Comparison of ENCODE assay signal across 12 cellular contexts in genomic region chr6:156912431-156912830, GRCh38.
DNase-seq lines count a peak whose midpoint lies in the region; ATAC-seq, FAIRE-seq and TF ChIP-seq lines count a peak whose summit lies in the region.
"Had no signal": no experiment of that assay in that cellular context is flagged by ENCODE, and none has a peak within 500 bp of the region (broad histone marks: within the 10 kb centered on the region; RNA-seq: fewer than 3 reads in every experiment).

No MANE protein-coding gene starts in this region.

- peak overlapping the region; percentile 11 to 50 for H3K27ac Mint-ChIP-seq in activated naive CD4-positive, alpha-beta T cell treated with anti-CD3 and anti-CD28 coated beads, Interleukin-2, amount 50 U/mL, for 72 hours
- peak overlapping the region; percentile 7 for H3K27ac Mint-ChIP-seq in stimulated activated effector memory CD8-positive, alpha-beta T cell treated with anti-CD3 and anti-CD28 coated beads, Interleukin-12 subunit alpha, Interleukin-12 subunit beta, amount 100 ng/mL, for 72 hours

- H3K27ac ChIP-seq in K562 (ENCODE audit: extremely low read depth, low read depth, low read length) = no peak overlapping the region
- H3K27ac ChIP-seq: right atrium auricular region, thyroid gland had no signal

- in situ Hi-C loops in K562 (cut with MboI) = no loop called here

- H4K20me1 ChIP-seq in K562 (replicated peaks; ENCODE audit: control insufficient read depth, insufficient read depth, low read length) = peaks cover 7% of the 10 kb centered on the region

- no peak for TF ChIP-seq RAD21 in K562 (CRISPR knock-in tag; conservative IDR thresholded peaks at IDR 0.05 in 1 of 2, IDR thresholded peaks at IDR 0.05 in 1 of 2)

- peak; percentile 58 for FAIRE-seq in K562 (lab: Jason Lieb, UNC)

- H3K9me3 Mint-ChIP-seq in activated naive CD4-positive, alpha-beta T cell treated with anti-CD3 and anti-CD28 coated beads, Interleukin-2, amount 50 U/mL, for 72 hours = no peaks in the 10 kb centered on the region
- H3K9me3 Mint-ChIP-seq in stimulated activated effector memory CD8-positive, alpha-beta T cell treated with anti-CD3 and anti-CD28 coated beads, Interleukin-12 subunit alpha, Interleukin-12 subunit beta, amount 100 ng/mL, for 72 hours = no peaks in the 10 kb centered on the region

- H3K9me1 ChIP-seq in K562 (ENCODE audit: control insufficient read depth, insufficient read depth, low read length) = no peaks in the 10 kb centered on the region

- no peak overlapping the region for H3K4me3 Mint-ChIP-seq in stimulated activated effector memory CD8-positive, alpha-beta T cell treated with anti-CD3 and anti-CD28 coated beads, Interleukin-12 subunit alpha, Interleukin-12 subunit beta, amount 100 ng/mL, for 72 hours

- no peak overlapping the region; the same call in 1 of the 2 replicates for H3K4me2 ChIP-seq in K562 (ENCODE audit: insufficient read depth, low read length)

- peaks cover 13% of the 10 kb centered on the region; the same call in 1 of the 3 replicates for H3K79me2 ChIP-seq in K562 (ENCODE audit: control insufficient read depth, insufficient read depth, low read length)

- CTCF ChIA-PET in K562 (lab: Yijun Ruan, JAX; ENCODE audit: low intra/inter-chr PET ratio) = no interaction called here

- no peaks in the 10 kb centered on the region for H3K36me3 ChIP-seq in K562 (ENCODE audit: control insufficient read depth, insufficient read depth, low read length)
- H3K36me3 ChIP-seq: right atrium auricular region, thyroid gland had no signal

- no peak for TF ChIP-seq POLR2A in NB4 (IDR thresholded peaks at IDR 0.05; ENCODE audit: extremely low read depth, insufficient read length)
- TF ChIP-seq POLR2A in K562 (conservative IDR thresholded peaks at IDR 0.05) = no peak

- H3K9ac ChIP-seq in K562 (ENCODE audit: insufficient read depth in 1 of 2, low read depth in 2 of 2, low read length in 2 of 2) = no peak overlapping the region

- peaks cover 61% of the 10 kb centered on the region for H3K4me1 Mint-ChIP-seq in stimulated activated effector memory CD8-positive, alpha-beta T cell treated with anti-CD3 and anti-CD28 coated beads, Interleukin-12 subunit alpha, Interleukin-12 subunit beta, amount 100 ng/mL, for 72 hours

- H3K4me3 ChIP-seq in NB4 (ENCODE audit: low read depth, low read length) (no peak overlapping the region), K562 (no peak overlapping the region)
- H3K4me3 ChIP-seq: right atrium auricular region, thyroid gland had no signal

- H3K36me3 Mint-ChIP-seq in activated naive CD4-positive, alpha-beta T cell treated with anti-CD3 and anti-CD28 coated beads, Interleukin-2, amount 50 U/mL, for 72 hours = no peaks in the 10 kb centered on the region
- H3K36me3 Mint-ChIP-seq in stimulated activated effector memory CD8-positive, alpha-beta T cell treated with anti-CD3 and anti-CD28 coated beads, Interleukin-12 subunit alpha, Interleukin-12 subunit beta, amount 100 ng/mL, for 72 hours = peaks cover 23% of the 10 kb centered on the region

- intact Hi-C loops in K562 (cut with micrococcal nuclease) = no loop called here

- ATAC-seq in activated naive CD4-positive, alpha-beta T cell treated with anti-CD3 and anti-CD28 coated beads, Interleukin-2, amount 50 U/mL, for 72 hours = no peak
- ATAC-seq in K562 (peak; percentile 77), omental fat pad (ENCODE audit: low FRiP score) (no peak), GM21717 (IDR thresholded peaks at IDR 0.05; ENCODE audit: unreplicated experiment) (no peak)
- peak; percentile 34 for ATAC-seq in stimulated activated effector memory CD8-positive, alpha-beta T cell treated with anti-CD3 and anti-CD28 coated beads, Interleukin-12 subunit alpha, Interleukin-12 subunit beta, amount 100 ng/mL, for 72 hours

- BruUV-seq in K562 (replicated peaks; lab: Mats Ljungman, UMichigan) = no TSS peak

- POLR2A ChIA-PET in K562 (lab: Yijun Ruan, JAX) = interaction anchor here (1.1 to 1.5 kb wide), 2 partner anchors 11 to 20 kb away, joined by 3 read pairs; no protein-coding TSS in a partner anchor

- TF ChIP-seq EP300 in K562 (IDR thresholded peaks at IDR 0.05; ENCODE audit: low read length) = no peak

- no peak overlapping the region for H2AFZ ChIP-seq in K562 (ENCODE audit: low read depth, low read length)

- no peak for TF ChIP-seq CTCF in NB4 (IDR thresholded peaks at IDR 0.05; ENCODE audit: low read depth, low read length)
- TF ChIP-seq CTCF in K562 (IDR thresholded peaks at IDR 0.05 in 2 of 3, conservative IDR thresholded peaks at IDR 0.05 in 1 of 3; ENCODE audit: insufficient read depth in 2 of 3, low read depth in 1 of 3, low read length in 3 of 3) = no peak
- no peak for TF ChIP-seq CTCF in omental fat pad (IDR thresholded peaks at IDR 0.05)

- H3K4me1 ChIP-seq in K562 (replicated peaks in 1 of 2; ENCODE audit: control insufficient read depth in 2 of 2, insufficient read depth in 2 of 2, low read length in 2 of 2) = peaks cover 5 to 21% of the 10 kb centered on the region in 2 experiments; a peak in 4 of 5 replicates

- H3K27me3 ChIP-seq in K562 (ENCODE audit: control insufficient read depth in 2 of 2, insufficient read depth in 2 of 2, low read length in 2 of 2) = no peaks in the 10 kb centered on the region
- H3K27me3 ChIP-seq: right atrium auricular region, thyroid gland had no signal

- no peaks in the 10 kb centered on the region for H3K9me3 ChIP-seq in K562 (replicated peaks; ENCODE audit: control insufficient read depth, insufficient read depth, low read depth, low read length)
- H3K9me3 ChIP-seq: right atrium auricular region, thyroid gland had no signal

- no peak for DNase-seq in activated naive CD4-positive, alpha-beta T cell treated with anti-CD3 and anti-CD28 coated beads, Interleukin-2, amount 50 U/mL, for 72 hours (ENCODE audit: low spot score in 2 of 2)
- DNase-seq in activated naive CD4-positive, alpha-beta T cell treated with Interleukin-2 at 50 U/mL for 16 hours = no peak
- peak; percentile 27 for DNase-seq in NB4 (ENCODE audit: low read depth)
- DNase-seq in K562 (ENCODE audit: extremely low read depth in 1 of 4, low spot score in 3 of 4) = peak in 2 of 4 experiments; percentile 28 to 42
- DNase-seq in stimulated activated effector memory CD8-positive, alpha-beta T cell treated with anti-CD3 and anti-CD28 coated beads, Interleukin-12 subunit alpha, Interleukin-12 subunit beta, amount 100 ng/mL, for 72 hours (ENCODE audit: low spot score in 2 of 2) = no peak
- no peak for DNase-seq in omental fat pad (ENCODE audit: low spot score)
- DNase-seq in SHP77 (lab: John Stamatoyannopoulos, UW) = no peak
- DNase-seq: EL, hippocampal formation, thyroid gland had no signal

TF ChIP-seq in K562, 482 proteins besides CTCF, POLR2A, EP300 and RAD21:
- TF ChIP-seq ELF1 (tag; IDR thresholded peaks at IDR 0.05) (0 out of 2 replicates have a peak, but pooled peaks have one; percentile 31), ZBTB11 (CRISPR knock-in tag; IDR thresholded peaks at IDR 0.05) (no peak), ATF1 (CRISPR knock-in tag; IDR thresholded peaks at IDR 0.05) (no peak), ATF1 (tag; IDR thresholded peaks at IDR 0.05) (no peak), POLR2AphosphoS2 (IDR thresholded peaks at IDR 0.05; ENCODE audit: low read length) (no peak), CBFA2T3 (IDR thresholded peaks at IDR 0.05) (peak; percentile 14; the same call in 1 of the 2 replicates), CTBP1 (IDR thresholded peaks at IDR 0.05; ENCODE audit: borderline replicate concordance) (no peak), ZNF740 (CRISPR knock-in tag; IDR thresholded peaks at IDR 0.05) (no peak), ZNF740 (tag; IDR thresholded peaks at IDR 0.05) (no peak), ELF2 (CRISPR knock-in tag; IDR thresholded peaks at IDR 0.05) (0 out of 2 replicates have a peak, but pooled peaks have one; percentile 37), HDGF (IDR thresholded peaks at IDR 0.05) (no peak)
TF ChIP-seq in K562: peak in this region for 3.

Comparison
In these comparisons a context has a peak if more than half of its experiments do, and no peak if none do; other contexts are left out.
1. ATAC-seq: peak in K562 (single experiment) and stimulated activated effector memory CD8-positive, alpha-beta T cell treated with anti-CD3 and anti-CD28 coated beads, Interleukin-12 subunit alpha, Interleukin-12 subunit beta, amount 100 ng/mL, for 72 hours (single experiment); none in activated naive CD4-positive, alpha-beta T cell treated with anti-CD3 and anti-CD28 coated beads, Interleukin-2, amount 50 U/mL, for 72 hours (0 of 2), omental fat pad (single experiment) and GM21717 (single experiment).